In genomic region chr13:94656766-94657165, GRCh38 we compare ENCODE assay signal across 8 cellular contexts. TPM values are rescaled to one million over a fixed set of nuclear protein-coding genes. Genes with fewer than 3 reads are reported as not detected.
A peak's percentile ranks its signal among the peaks of the same experiment; 100 is the strongest.
DNase-seq lines count a peak whose midpoint lies in the region; ATAC-seq and TF ChIP-seq lines count a peak whose summit lies in the region.

No MANE protein-coding gene starts in this region.

- no peaks in the 10 kb centered on the region for H3K4me1 ChIP-seq in upper lobe of left lung
- H3K4me1 ChIP-seq in upper lobe of right lung: no peaks in the 10 kb centered on the region

- no peaks in the 10 kb centered on the region for H3K9me3 ChIP-seq in upper lobe of left lung
- H3K9me3 ChIP-seq in upper lobe of right lung: no peaks in the 10 kb centered on the region

- H3K27ac ChIP-seq in upper lobe of left lung (no peak overlapping the region), upper lobe of right lung (no peak overlapping the region)

- DNase-seq in AG09309 (ENCODE audit: low read depth) (peak; percentile 93), cardiac fibroblast (ENCODE audit: low read depth in 2 of 2) (peak; percentile 73 to 92), upper lobe of left lung (no peak), upper lobe of right lung (no peak), DMS114 treated with DMSO at 0.1 percent for 48 hours (lab: John Stamatoyannopoulos, UW; ENCODE audit: unreplicated experiment) (no peak), SK-N-DZ (ENCODE audit: low spot score) (no peak)

- ATAC-seq in GM19438 (IDR thresholded peaks at IDR 0.05; ENCODE audit: low read depth, unreplicated experiment) (peak; percentile 92), HG03442 (IDR thresholded peaks at IDR 0.05; ENCODE audit: unreplicated experiment) (peak; percentile 97), upper lobe of left lung (ENCODE audit: low FRiP score in 2 of 2) (no peak), upper lobe of right lung (no peak)

- TF ChIP-seq POLR2A in upper lobe of left lung (IDR thresholded peaks at IDR 0.05): no peak

- TF ChIP-seq EP300 in upper lobe of left lung (IDR thresholded peaks at IDR 0.05): no peak

- intact Hi-C loops in upper lobe of right lung (cut with DNase I): no loop called here

- H3K27me3 ChIP-seq in upper lobe of left lung (no peaks in the 10 kb centered on the region), upper lobe of right lung (no peaks in the 10 kb centered on the region)

- WGBS in upper lobe of left lung, 2 donors: 59 to 75% methylated on average over 1 of the region's 1 CpG

- H3K36me3 ChIP-seq in upper lobe of left lung (no peaks in the 10 kb centered on the region), upper lobe of right lung (no peaks in the 10 kb centered on the region)

- H3K4me3 ChIP-seq in AG09309 (ENCODE audit: control insufficient read depth, low read depth, low read length) (no peak overlapping the region), cardiac fibroblast (replicated peaks in 1 of 2; ENCODE audit: low read depth in 2 of 2, low read length in 2 of 2) (no peak overlapping the region), upper lobe of left lung (no peak overlapping the region), upper lobe of right lung (no peak overlapping the region)

- TF ChIP-seq CTCF in AG09309 (IDR thresholded peaks at IDR 0.05; ENCODE audit: control insufficient read depth, insufficient read depth, low read depth, low read length, missing control alignments) (peak; percentile 20), cardiac fibroblast (IDR thresholded peaks at IDR 0.05; ENCODE audit: low read depth, low read length) (peak; percentile 36), upper lobe of left lung (IDR thresholded peaks at IDR 0.05) (no peak), upper lobe of right lung (IDR thresholded peaks at IDR 0.05) (no peak)

RNA-seq across cellular contexts. Expression of gene GPR180, which starts 55.1 kb away (rescaled TPM):
- total RNA-seq in upper lobe of left lung: 10 to 100 TPM in 1 of 6 donors, 1 to 10 TPM in 5; 1.6 to 12.2 (median 3.3) TPM
- 6.0 TPM for total RNA-seq in upper lobe of right lung
- 3.9 and 5.0 TPM in 2 replicates for polyA plus RNA-seq in SK-N-DZ (2014; cell fraction: cytosol; rRNA removed)
- polyA plus RNA-seq in SK-N-DZ (2014; cell fraction: nucleus; rRNA removed): 6.5 and 7.1 TPM in 2 replicates

RNA-seq across cellular contexts. Expression of gene SOX21, which starts 55.6 kb away (rescaled TPM):
- total RNA-seq in upper lobe of left lung (under 1 TPM in 2 of 6 donors, not detected in 4; 0.13 to 0.79 TPM), upper lobe of right lung (0.26 TPM)
- not detected in 2 replicates for polyA plus RNA-seq in SK-N-DZ (2014; cell fraction: cytosol; rRNA removed)
- polyA plus RNA-seq in SK-N-DZ (2014; cell fraction: nucleus; rRNA removed): not detected in 2 replicates

Comparison
In these comparisons a context has a peak if more than half of its experiments do, and no peak if none do; other contexts are left out.
1. DNase-seq: peak in AG09309 (single experiment) and cardiac fibroblast (2 of 2); none in upper lobe of left lung (0 of 2), upper lobe of right lung (single experiment), DMS114 treated with DMSO at 0.1 percent for 48 hours (single experiment) and SK-N-DZ (single experiment).
2. CTCF ChIP-seq: peak in AG09309 (single experiment) and cardiac fibroblast (single experiment); none in upper lobe of left lung (0 of 6) and upper lobe of right lung (single experiment).
3. ATAC-seq: peak in GM19438 (single experiment) and HG03442 (single experiment); none in upper lobe of left lung (0 of 2) and upper lobe of right lung (single experiment).